ENCODE assay signal across 26 cellular contexts in genomic region chr11:86904001-86904400, GRCh38.
"Had no signal": no experiment of that assay in that cellular context is flagged by ENCODE, and none has a peak within 500 bp of the region (broad histone marks: within the 10 kb centered on the region; RNA-seq: fewer than 3 reads in every experiment).

No MANE protein-coding gene starts in this region.

- H3K4me1 Mint-ChIP-seq: immature natural killer cell; naive B cell; natural killer cell; stimulated activated naive B cell treated with anti-CD40 and anti-IgM and Interleukin-4, amounts not matched to agents 10 μg/mL and 1 μg/mL and 100 μg/mL, for 72 hours had no signal

- H3K9me3 Mint-ChIP-seq: immature natural killer cell, mesothelial cell of epicardium, naive B cell, natural killer cell had no signal

- ATAC-seq: left colon; left lung; lower lobe of right lung; natural killer cell; sciatic nerve; stimulated activated naive B cell treated with anti-CD40 and anti-IgM and Interleukin-4, amounts not matched to agents 10 μg/mL and 1 μg/mL and 100 μg/mL, for 72 hours; stimulated activated naive CD8-positive, alpha-beta T cell treated with anti-CD3 and anti-CD28 coated beads, Interleukin-15, Interleukin-2, amounts not matched to agents 100 U/mL and 50 U/mL, for 24 hours; upper lobe of right lung had no signal

- H3K27ac Mint-ChIP-seq: immature natural killer cell; mesothelial cell of epicardium; natural killer cell; progenitor cell of endocrine pancreas; stimulated activated naive B cell treated with anti-CD40 and anti-IgM and Interleukin-4, amounts not matched to agents 10 μg/mL and 1 μg/mL and 100 μg/mL, for 72 hours had no signal

- H3K4me3 Mint-ChIP-seq: immature natural killer cell; mesothelial cell of epicardium; naive B cell; natural killer cell; stimulated activated naive B cell treated with anti-CD40 and anti-IgM and Interleukin-4, amounts not matched to agents 10 μg/mL and 1 μg/mL and 100 μg/mL, for 72 hours had no signal

- H3K4me1 ChIP-seq: left lung, lower lobe of right lung, right atrium auricular region, stomach, tibial artery, upper lobe of right lung had no signal

- H3K9me3 ChIP-seq: left lung, lower lobe of right lung, ovary, right atrium auricular region, stomach, thoracic aorta, tibial artery, upper lobe of right lung had no signal

- DNase-seq: hypothalamus; immature natural killer cell; kidney; left colon; left lung; lower lobe of right lung; mammary epithelial cell; mesendoderm; naive B cell; natural killer cell; ovary; stimulated activated CD4-positive, alpha-beta T cell treated with anti-CD3 and anti-CD28 coated beads, Interleukin-12 subunit alpha, Interleukin-12 subunit beta, amount 100 ng/mL, for 4 hours; stimulated activated CD4-positive, alpha-beta T cell treated with anti-CD3 and anti-CD28 coated beads, Interleukin-15, amount 100 ng/mL, for 24 hours; stimulated activated CD4-positive, alpha-beta T cell treated with anti-CD3 and anti-CD28 coated beads, Interleukin-2, amount 100 ng/mL, for 24 hours; stimulated activated CD4-positive, alpha-beta T cell treated with anti-CD3 and anti-CD28 coated beads, Interleukin-4, amount 100 ng/mL, for 1 hour; stimulated activated naive B cell treated with anti-CD40 and anti-IgM and Interleukin-4, amounts not matched to agents 10 μg/mL and 1 μg/mL and 100 μg/mL, for 72 hours; stimulated activated naive CD8-positive, alpha-beta T cell treated with anti-CD3 and anti-CD28 coated beads, Interleukin-15, Interleukin-2, amounts not matched to agents 100 U/mL and 50 U/mL, for 24 hours; stomach; tibial artery; upper lobe of right lung had no signal

- H3K27me3 Mint-ChIP-seq: progenitor cell of endocrine pancreas had no signal

- H3K36me3 ChIP-seq: left lung, lower lobe of right lung, ovary, right atrium auricular region, stomach, thoracic aorta, tibial artery, upper lobe of right lung had no signal

- H3K27ac ChIP-seq: left lung, lower lobe of right lung, ovary, right atrium auricular region, skin epidermis, stomach, thoracic aorta, tibial artery, upper lobe of right lung had no signal

- H3K27me3 ChIP-seq: left lung, ovary, right atrium auricular region, stomach, tibial artery, upper lobe of right lung had no signal

- H3K36me3 Mint-ChIP-seq: mesothelial cell of epicardium; naive B cell; natural killer cell; stimulated activated naive B cell treated with anti-CD40 and anti-IgM and Interleukin-4, amounts not matched to agents 10 μg/mL and 1 μg/mL and 100 μg/mL, for 72 hours had no signal

- H3K4me3 ChIP-seq: left lung, lower lobe of right lung, ovary, right atrium auricular region, skin epidermis, stomach, thoracic aorta, tibial artery, upper lobe of right lung had no signal
